ENCODE assay signal across 8 cellular contexts in genomic region chr6:163415176-163415619, GRCh38. TPM values are rescaled to one million over a fixed set of nuclear protein-coding genes. Genes with fewer than 3 reads are reported as not detected.
DNase-seq lines count a peak whose midpoint lies in the region; ATAC-seq, FAIRE-seq and TF ChIP-seq lines count a peak whose summit lies in the region.

No MANE protein-coding gene starts in this region.

- TF ChIP-seq CTCF in nephron progenitor cell (IDR thresholded peaks at IDR 0.05): no peak

- H3K4me1 ChIP-seq in HAP-1: peaks cover 21% of the 10 kb centered on the region
- H3K4me1 ChIP-seq in ectodermal cell (ENCODE audit: control insufficient read depth, insufficient read depth, low read length): peaks cover 13% of the 10 kb centered on the region

- no peaks in the 10 kb centered on the region for H3K27me3 ChIP-seq in HAP-1 (ENCODE audit: low read depth)
- no peaks in the 10 kb centered on the region for H3K27me3 ChIP-seq in ectodermal cell (ENCODE audit: control insufficient read depth, insufficient read depth, low read length, poor library complexity, severe bottlenecking)

- H3K4me1 Mint-ChIP-seq in T-helper 17 cell (peaks cover 38% of the 10 kb centered on the region), nephron progenitor cell (peaks cover 39% of the 10 kb centered on the region)

- H3K4me3 ChIP-seq in HAP-1 (peak overlapping the region; percentile 66), ectodermal cell (ENCODE audit: insufficient read depth, low read depth, low read length) (peak overlapping the region; percentile 90)

- peak overlapping the region; percentile 94 for H3K27ac Mint-ChIP-seq in T-helper 17 cell
- no peak overlapping the region for H3K27ac Mint-ChIP-seq in nephron progenitor cell

- DNase-seq in COLO668 (lab: John Stamatoyannopoulos, UW; ENCODE audit: unreplicated experiment): peak; percentile 32
- DNase-seq in HAP-1 (ENCODE audit: low spot score in 2 of 2): peak in 1 of 2 experiments; percentile 27
- peak in 1 of 3 donors; percentile 9 for DNase-seq in T-helper 17 cell
- no peak for DNase-seq in nephron progenitor cell
- DNase-seq in urothelium cell line (ENCODE audit: low spot score): no peak
- no peak for DNase-seq in NCI-H1694 (lab: John Stamatoyannopoulos, UW)

- FAIRE-seq in urothelium cell line (lab: Jason Lieb, UNC): no peak

- H3K27ac ChIP-seq in ectodermal cell (ENCODE audit: insufficient read depth, low read depth, low read length, poor library complexity, severe bottlenecking): peak overlapping the region; percentile 68

- in situ Hi-C loops in HAP-1 (cut with MboI; ENCODE audit: low sequenced_read_pairs): loop anchor here (10.0 kb wide), 1 partner anchor 560 kb away; no protein-coding TSS in a partner anchor

- ATAC-seq in T-helper 17 cell: no peak
- ATAC-seq in GM18520 (IDR thresholded peaks at IDR 0.05; ENCODE audit: unreplicated experiment): no peak

- peak overlapping the region; percentile 85 for H3K4me3 Mint-ChIP-seq in T-helper 17 cell
- H3K4me3 Mint-ChIP-seq in nephron progenitor cell: peak overlapping the region; percentile 85

- WGBS in ectodermal cell, 2 experiments: 0% methylated on average over 47 of the region's 47 CpGs

- H3K36me3 ChIP-seq in HAP-1 (replicated peaks) (no peaks in the 10 kb centered on the region), ectodermal cell (ENCODE audit: control insufficient read depth, insufficient read depth, low read length) (no peaks in the 10 kb centered on the region)

- no peaks in the 10 kb centered on the region for H3K27me3 Mint-ChIP-seq in T-helper 17 cell
- H3K27me3 Mint-ChIP-seq in nephron progenitor cell (ENCODE audit: low read depth, poor library complexity): no peaks in the 10 kb centered on the region

- peaks cover 7% of the 10 kb centered on the region for H3K9me3 Mint-ChIP-seq in nephron progenitor cell

- H3K9me3 ChIP-seq in HAP-1: no peaks in the 10 kb centered on the region
- H3K9me3 ChIP-seq in T-helper 17 cell (ENCODE audit: control insufficient read depth, low read length, poor library complexity, severe bottlenecking): no peaks in the 10 kb centered on the region
- no peaks in the 10 kb centered on the region for H3K9me3 ChIP-seq in ectodermal cell (ENCODE audit: control insufficient read depth, low read length)

- no peaks in the 10 kb centered on the region for H3K36me3 Mint-ChIP-seq in T-helper 17 cell (ENCODE audit: low read depth)
- peaks cover 11% of the 10 kb centered on the region for H3K36me3 Mint-ChIP-seq in nephron progenitor cell (ENCODE audit: low read depth)

RNA-seq across cellular contexts. Expression of gene QKI, which starts 0.7 kb away (rescaled TPM):
- 10 to 100 TPM; 87.4 to 95.3 TPM for total RNA-seq in T-helper 17 cell
- polyA plus RNA-seq in ectodermal cell (2013, experiment 1 of 4): 192 TPM
- 178 TPM for polyA plus RNA-seq in ectodermal cell (2013, experiment 2 of 4)
- polyA plus RNA-seq in ectodermal cell (2013, experiment 3 of 4): 187 TPM
- polyA plus RNA-seq in ectodermal cell (2013, experiment 4 of 4): 216 TPM
